In the genomic region with DNA sequence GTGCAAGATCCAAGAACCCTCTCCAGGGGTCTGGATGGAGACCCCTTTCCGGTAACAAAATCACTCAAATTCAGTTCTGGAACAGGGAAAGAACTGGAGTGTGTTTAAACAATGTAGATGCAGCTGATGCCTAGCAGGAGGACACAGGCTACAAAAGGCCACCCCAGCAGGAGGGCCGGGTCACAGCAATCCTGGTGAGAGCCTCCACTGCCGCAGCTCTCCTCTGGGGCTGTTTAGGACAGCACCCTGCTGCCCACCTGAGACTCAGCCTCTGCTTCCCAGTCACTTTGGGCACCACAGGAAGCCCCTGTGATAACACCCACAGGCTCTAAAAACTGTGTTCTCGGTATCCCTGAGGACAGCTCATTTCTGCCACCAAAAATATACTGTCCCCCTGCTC, we compare ENCODE assay signal across 20 cellular contexts.
"Had no signal": no experiment of that assay in that cellular context is flagged by ENCODE, and none has a peak within 500 bp of the region (broad histone marks: within the 10 kb centered on the region; RNA-seq: fewer than 3 reads in every experiment).

No MANE protein-coding gene starts in this region.

- H3K9ac ChIP-seq: KMS-11, SK-N-SH had no signal

- H3K4me3 Mint-ChIP-seq: IgD-negative memory B cell had no signal

- H3K36me3 Mint-ChIP-seq: IgD-negative memory B cell had no signal

- H3K27ac ChIP-seq: HL-60, KMS-11, RWPE1 had no signal

- H3K9me3 Mint-ChIP-seq: IgD-negative memory B cell had no signal

- H3K4me3 ChIP-seq: K562 had no signal

- H3K9me3 ChIP-seq: SK-N-SH had no signal

- DNase-seq: Kasumi-1, MM.1S, NCI-H1092 treated with DMSO at 0.1 percent for 48 hours, NCI-H1436, NCI-H187, NCI-H2029, NCI-H2081 treated with DMSO at 0.1 percent for 48 hours, NCI-H2171, NCI-H226, NCI-H524, NCI-H69, NCI-H774, SHP77, SK-N-SH, SW 1271 had no signal

- H3K4me1 Mint-ChIP-seq: IgD-negative memory B cell had no signal

- H3K4me2 ChIP-seq: KMS-11, SK-N-SH had no signal

- ATAC-seq: K562 had no signal

- H3K27ac Mint-ChIP-seq: IgD-negative memory B cell had no signal
